ENCODE assay signal across 8 cellular contexts in the genomic region with DNA sequence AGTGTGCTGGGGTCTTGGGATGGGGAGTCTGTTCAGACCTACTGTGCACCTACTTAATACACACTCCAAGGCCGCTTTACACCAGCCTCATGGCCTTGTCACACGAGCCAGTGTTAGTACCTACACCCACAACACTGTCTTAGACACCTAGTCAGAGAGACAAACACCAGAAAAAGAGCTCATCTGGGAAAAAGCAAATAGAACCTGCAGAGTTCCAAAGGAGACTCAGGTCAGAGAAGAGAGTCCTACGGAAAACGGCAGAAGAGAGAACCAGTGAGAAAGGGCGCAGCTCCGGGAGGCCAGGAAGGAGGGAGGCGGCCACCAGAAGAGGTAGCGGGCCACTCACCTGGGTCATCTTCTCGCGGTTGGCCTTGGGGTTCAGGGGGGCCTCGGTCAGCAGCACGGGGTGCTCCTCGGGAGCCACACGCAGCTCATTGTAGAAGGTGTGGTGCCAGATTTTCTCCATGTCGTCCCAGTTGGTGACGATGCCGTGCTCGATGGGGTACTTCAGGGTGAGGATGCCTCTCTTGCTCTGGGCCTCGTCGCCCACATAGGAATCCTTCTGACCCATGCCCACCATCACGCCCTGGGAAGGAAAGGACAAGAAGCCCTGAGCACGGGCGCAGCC. TPM values are rescaled to one million over a fixed set of nuclear protein-coding genes. Genes with fewer than 3 reads are reported as not detected.
DNase-seq lines count a peak whose midpoint lies in the region; ATAC-seq and TF ChIP-seq lines count a peak whose summit lies in the region.

No MANE protein-coding gene starts in this region.

- H4K20me1 ChIP-seq in OCI-LY7 (ENCODE audit: insufficient read depth, low read length) (peaks cover 26% of the 10 kb centered on the region), neural cell (ENCODE audit: insufficient read depth) (peaks cover 47% of the 10 kb centered on the region)

- ATAC-seq in effector memory CD8-positive, alpha-beta T cell (replicated peaks): no peak
- no peak for ATAC-seq in GM21786 (IDR thresholded peaks at IDR 0.05; ENCODE audit: unreplicated experiment)

- peaks cover 42% of the 10 kb centered on the region for H3K79me2 ChIP-seq in OCI-LY7 (ENCODE audit: insufficient read depth, low read depth, low read length)
- H3K79me2 ChIP-seq in neural cell (replicated peaks; ENCODE audit: insufficient read depth, low read length): peaks cover 69% of the 10 kb centered on the region

- H3F3A ChIP-seq in neural cell (ENCODE audit: insufficient read depth, low read length, poor library complexity, severe bottlenecking): peaks cover 14% of the 10 kb centered on the region

- no peak for TF ChIP-seq CTCF in C4-2B (conservative IDR thresholded peaks at IDR 0.05)
- no peak for TF ChIP-seq CTCF in OCI-LY7 (conservative IDR thresholded peaks at IDR 0.05; ENCODE audit: low read length)
- no peak for TF ChIP-seq CTCF in neural cell (IDR thresholded peaks at IDR 0.05; ENCODE audit: poor library complexity, severe bottlenecking)

- no peaks in the 10 kb centered on the region for H3K9me3 Mint-ChIP-seq in effector memory CD8-positive, alpha-beta T cell

- TF ChIP-seq EP300 in neural cell (conservative IDR thresholded peaks at IDR 0.05; ENCODE audit: poor library complexity, severe bottlenecking): no peak

- H3K27ac ChIP-seq in C4-2B (peak overlapping the region; percentile 97), OCI-LY7 (ENCODE audit: low read depth, low read length, poor library complexity, severe bottlenecking) (peak overlapping the region; percentile 97), neural cell (ENCODE audit: low read length) (peak overlapping the region; percentile 100)

- peaks cover 42% of the 10 kb centered on the region for H3K4me1 ChIP-seq in OCI-LY7 (ENCODE audit: insufficient read depth, low read length, poor library complexity, severe bottlenecking)

- H3K9me2 ChIP-seq in OCI-LY7 (ENCODE audit: insufficient read depth, low read length) (no peaks in the 10 kb centered on the region), neural cell (ENCODE audit: insufficient read depth, low read length) (no peaks in the 10 kb centered on the region)

- intact Hi-C loops in OCI-LY7 (cut with micrococcal nuclease; ENCODE audit: unreplicated experiment): no loop called here

- H2AFZ ChIP-seq in OCI-LY7 (ENCODE audit: low read length): no peak overlapping the region
- H2AFZ ChIP-seq in neural cell (ENCODE audit: low read depth, low read length): no peak overlapping the region

- no TSS peak for BruUV-seq in OCI-LY7 (replicated peaks; lab: Mats Ljungman, UMichigan)

- peak overlapping the region; percentile 100 for H3K9ac ChIP-seq in neural cell (ENCODE audit: low read length)

- peak overlapping the region; percentile 97 to 99 for H3K27ac Mint-ChIP-seq in effector memory CD8-positive, alpha-beta T cell

- H3K27me3 Mint-ChIP-seq in effector memory CD8-positive, alpha-beta T cell: no peaks in the 10 kb centered on the region

- peaks cover 80% of the 10 kb centered on the region for H3K36me3 Mint-ChIP-seq in effector memory CD8-positive, alpha-beta T cell (ENCODE audit: insufficient read depth)

- TF ChIP-seq RAD21 in neural cell (conservative IDR thresholded peaks at IDR 0.05): no peak

- POLR2A ChIA-PET in OCI-LY7 (lab: Charles Lee): interaction anchor here (0.7 to 1.2 kb wide), 3 partner anchors 19 to 31 kb away, joined by 4 to 5 read pairs (median 4); no protein-coding TSS in a partner anchor

- H3K27me3 ChIP-seq in neural cell (ENCODE audit: insufficient read depth, low read depth, low read length): no peaks in the 10 kb centered on the region

- H3K4me1 Mint-ChIP-seq in effector memory CD8-positive, alpha-beta T cell (ENCODE audit: low read depth in 2 of 2): peaks cover 48 to 61% of the 10 kb centered on the region in 2 donors

- peaks cover 63% of the 10 kb centered on the region for H3K36me3 ChIP-seq in OCI-LY7 (ENCODE audit: insufficient read depth, low read length)
- H3K36me3 ChIP-seq in neural cell (ENCODE audit: insufficient read depth, low read length): peaks cover 26% of the 10 kb centered on the region

- H3K4me3 ChIP-seq in OCI-LY7 (ENCODE audit: low read depth, low read length, poor library complexity, severe bottlenecking) (peak overlapping the region; percentile 78), neural cell (ENCODE audit: low read length) (peak overlapping the region; percentile 97)

- H3K9me3 ChIP-seq in OCI-LY7 (ENCODE audit: low read length) (no peaks in the 10 kb centered on the region), neural cell (ENCODE audit: low read length) (no peaks in the 10 kb centered on the region)

- no peak for DNase-seq in OCI-LY7 (ENCODE audit: low spot score)
- no peak for DNase-seq in effector memory CD8-positive, alpha-beta T cell
- no peak for DNase-seq in NCI-H2029 treated with DMSO at 0.1 percent for 48 hours (lab: John Stamatoyannopoulos, UW)
- DNase-seq in NCI-H526 treated with DMSO at 0.1 percent for 48 hours (lab: John Stamatoyannopoulos, UW): no peak
- DNase-seq in globus pallidus (ENCODE audit: low spot score): no peak

- H3K4me3 Mint-ChIP-seq in effector memory CD8-positive, alpha-beta T cell: peak overlapping the region; percentile 90 to 94

- CTCF ChIA-PET in OCI-LY7 (lab: Charles Lee; ENCODE audit: unreplicated experiment): no interaction called here

- H3K4me2 ChIP-seq in OCI-LY7 (ENCODE audit: low read length) (peak overlapping the region; percentile 87), neural cell (ENCODE audit: low read length) (peak overlapping the region; percentile 90)

TF ChIP-seq in neural cell, 6 proteins besides CTCF, POLR2A, EP300 and RAD21:
- TF ChIP-seq, protein P1, sequence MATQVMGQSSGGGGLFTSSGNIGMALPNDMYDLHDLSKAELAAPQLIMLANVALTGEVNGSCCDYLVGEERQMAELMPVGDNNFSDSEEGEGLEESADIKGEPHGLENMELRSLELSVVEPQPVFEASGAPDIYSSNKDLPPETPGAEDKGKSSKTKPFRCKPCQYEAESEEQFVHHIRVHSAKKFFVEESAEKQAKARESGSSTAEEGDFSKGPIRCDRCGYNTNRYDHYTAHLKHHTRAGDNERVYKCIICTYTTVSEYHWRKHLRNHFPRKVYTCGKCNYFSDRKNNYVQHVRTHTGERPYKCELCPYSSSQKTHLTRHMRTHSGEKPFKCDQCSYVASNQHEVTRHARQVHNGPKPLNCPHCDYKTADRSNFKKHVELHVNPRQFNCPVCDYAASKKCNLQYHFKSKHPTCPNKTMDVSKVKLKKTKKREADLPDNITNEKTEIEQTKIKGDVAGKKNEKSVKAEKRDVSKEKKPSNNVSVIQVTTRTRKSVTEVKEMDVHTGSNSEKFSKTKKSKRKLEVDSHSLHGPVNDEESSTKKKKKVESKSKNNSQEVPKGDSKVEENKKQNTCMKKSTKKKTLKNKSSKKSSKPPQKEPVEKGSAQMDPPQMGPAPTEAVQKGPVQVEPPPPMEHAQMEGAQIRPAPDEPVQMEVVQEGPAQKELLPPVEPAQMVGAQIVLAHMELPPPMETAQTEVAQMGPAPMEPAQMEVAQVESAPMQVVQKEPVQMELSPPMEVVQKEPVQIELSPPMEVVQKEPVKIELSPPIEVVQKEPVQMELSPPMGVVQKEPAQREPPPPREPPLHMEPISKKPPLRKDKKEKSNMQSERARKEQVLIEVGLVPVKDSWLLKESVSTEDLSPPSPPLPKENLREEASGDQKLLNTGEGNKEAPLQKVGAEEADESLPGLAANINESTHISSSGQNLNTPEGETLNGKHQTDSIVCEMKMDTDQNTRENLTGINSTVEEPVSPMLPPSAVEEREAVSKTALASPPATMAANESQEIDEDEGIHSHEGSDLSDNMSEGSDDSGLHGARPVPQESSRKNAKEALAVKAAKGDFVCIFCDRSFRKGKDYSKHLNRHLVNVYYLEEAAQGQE (IDR thresholded peaks at IDR 0.05; ENCODE audit: borderline replicate concordance): peak; percentile 13
- TF ChIP-seq EZH2 (IDR thresholded peaks at IDR 0.05; ENCODE audit: borderline replicate concordance, insufficient read depth, low read length, poor library complexity, severe bottlenecking): no peak

RNA-seq across cellular contexts. Expression of a gene that starts 1.5 kb away (rescaled TPM):
- total RNA-seq in OCI-LY7 (2014; rRNA removed; shearing (Covaris generic)): 1,491 and 1,906 TPM in 2 replicates
- 3,189 and 3,571 TPM in 2 replicates for total RNA-seq in OCI-LY7 (2022)
- polyA plus RNA-seq in neural cell: 1,962 and 2,032 TPM in 2 replicates
- 2,211 and 2,349 TPM in 2 replicates for polyA minus RNA-seq in neural cell

RNA-seq across cellular contexts. Expression of a gene that starts 15.3 kb away (rescaled TPM):
- total RNA-seq in OCI-LY7 (2014; rRNA removed; shearing (Covaris generic)): 8.0 and 9.4 TPM in 2 replicates
- 25.5 and 28.7 TPM in 2 replicates for total RNA-seq in OCI-LY7 (2022)
- 1.1 and 2.8 TPM in 2 replicates for polyA plus RNA-seq in neural cell
- polyA minus RNA-seq in neural cell: 9.5 and 11.2 TPM in 2 replicates
